1 cellular context compared by ENCODE assay signal in genomic region chr17:29433551-29433950, GRCh38.
TF ChIP-seq lines count a peak whose summit lies in the region.

No MANE protein-coding gene starts in this region.

TF ChIP-seq in WTC11, 78 proteins besides CTCF, POLR2A, EP300 and RAD21 (continued from another document):
- no peak for TF ChIP-seq ZMAT4 (CRISPR knock-in tag; IDR thresholded peaks at IDR 0.05)
- TF ChIP-seq E2F4 (CRISPR knock-in tag; IDR thresholded peaks at IDR 0.05; ENCODE audit: borderline replicate concordance, low read depth): no peak
- no peak for TF ChIP-seq STAT6 (CRISPR knock-in tag; conservative IDR thresholded peaks at IDR 0.05; ENCODE audit: low read depth)
- no peak for TF ChIP-seq OVOL2 (CRISPR knock-in tag; IDR thresholded peaks at IDR 0.05; ENCODE audit: borderline replicate concordance)
- no peak for TF ChIP-seq GRHL2 (CRISPR knock-in tag; IDR thresholded peaks at IDR 0.05; ENCODE audit: insufficient replicate concordance, severe bottlenecking)
